21 cellular contexts compared by ENCODE assay signal in genomic region chr1:184428604-184429003, GRCh38.
"Had no signal": no experiment of that assay in that cellular context is flagged by ENCODE, and none has a peak within 500 bp of the region (broad histone marks: within the 10 kb centered on the region; RNA-seq: fewer than 3 reads in every experiment).

No MANE protein-coding gene starts in this region.

- H3K27me3 ChIP-seq: ascending aorta, left lung, ovary, tibial artery had no signal

- H3K27ac ChIP-seq: ascending aorta, left lung, ovary, psoas muscle, skin epidermis, tibial artery had no signal

- ATAC-seq: activated CD8-positive, alpha-beta T cell treated with anti-CD3 and anti-CD28 coated beads for 36 hours; right cardiac atrium; stimulated activated naive CD8-positive, alpha-beta T cell treated with anti-CD3 and anti-CD28 coated beads, Interleukin-15, Interleukin-2, amounts not matched to agents 100 U/mL and 50 U/mL, for 24 hours; T-cell had no signal

- H3K36me3 Mint-ChIP-seq: T-cell had no signal

- H3K4me3 ChIP-seq: ascending aorta, left lung, ovary, psoas muscle, skin epidermis, tibial artery had no signal

- H3K4me3 Mint-ChIP-seq: activated CD8-positive, alpha-beta T cell treated with anti-CD3 and anti-CD28 coated beads for 36 hours; activated T-cell treated with anti-CD3 and anti-CD28 coated beads, Interleukin-2, amount 50 U/mL, for 24 hours; dendritic cell treated with granulocyte-macrophage colony-stimulating factor and Interleukin-4, amounts not matched to agents 40 ng/mL and 50 ng/mL, for 4 days; T-cell had no signal

- H3K4me1 ChIP-seq: ascending aorta, tibial artery had no signal

- H3K9me3 ChIP-seq: ascending aorta, ovary had no signal

- H3K9me3 Mint-ChIP-seq: activated CD8-positive, alpha-beta T cell treated with anti-CD3 and anti-CD28 coated beads for 36 hours; activated T-cell treated with anti-CD3 and anti-CD28 coated beads, Interleukin-2, amount 50 U/mL, for 24 hours; dendritic cell treated with granulocyte-macrophage colony-stimulating factor and Interleukin-4, amounts not matched to agents 40 ng/mL and 50 ng/mL, for 4 days; T-cell had no signal

- H3K36me3 ChIP-seq: ascending aorta, left lung, ovary, tibial artery had no signal

- DNase-seq: activated CD4-positive, alpha-beta T cell treated with anti-CD3 and anti-CD28 coated beads for 48 hours; activated CD4-positive, CD25-positive, alpha-beta regulatory T cell; activated CD8-positive, alpha-beta T cell treated with anti-CD3 and anti-CD28 coated beads for 36 hours; activated effector memory CD4-positive, alpha-beta T cell treated with anti-CD3 and anti-CD28 coated beads, Interleukin-2, amount 50 U/mL, for 16 hours; activated naive CD4-positive, alpha-beta T cell treated with anti-CD3 and anti-CD28 coated beads, Interleukin-2, amount 50 U/mL, for 16 hours; activated T-cell treated with anti-CD3 and anti-CD28 coated beads, Interleukin-2, amount 50 U/mL, for 24 hours; cerebellar nuclear complex; effector CD8-positive, alpha-beta T cell; hypothalamus; kidney; left lung; ovary; psoas muscle; right cardiac atrium; stimulated activated naive CD8-positive, alpha-beta T cell treated with anti-CD3 and anti-CD28 coated beads, Interleukin-15, Interleukin-2, amounts not matched to agents 100 U/mL and 50 U/mL, for 24 hours; substantia nigra; T-cell; tibial artery had no signal

- H3K27me3 Mint-ChIP-seq: dendritic cell treated with granulocyte-macrophage colony-stimulating factor and Interleukin-4, amounts not matched to agents 40 ng/mL and 50 ng/mL, for 4 days had no signal

- H3K4me1 Mint-ChIP-seq: T-cell had no signal

- H3K27ac Mint-ChIP-seq: activated CD8-positive, alpha-beta T cell treated with anti-CD3 and anti-CD28 coated beads for 36 hours; activated T-cell treated with anti-CD3 and anti-CD28 coated beads, Interleukin-2, amount 50 U/mL, for 24 hours; dendritic cell treated with granulocyte-macrophage colony-stimulating factor and Interleukin-4, amounts not matched to agents 40 ng/mL and 50 ng/mL, for 4 days; T-cell had no signal
